24 cellular contexts compared by ENCODE assay signal in the genomic region with DNA sequence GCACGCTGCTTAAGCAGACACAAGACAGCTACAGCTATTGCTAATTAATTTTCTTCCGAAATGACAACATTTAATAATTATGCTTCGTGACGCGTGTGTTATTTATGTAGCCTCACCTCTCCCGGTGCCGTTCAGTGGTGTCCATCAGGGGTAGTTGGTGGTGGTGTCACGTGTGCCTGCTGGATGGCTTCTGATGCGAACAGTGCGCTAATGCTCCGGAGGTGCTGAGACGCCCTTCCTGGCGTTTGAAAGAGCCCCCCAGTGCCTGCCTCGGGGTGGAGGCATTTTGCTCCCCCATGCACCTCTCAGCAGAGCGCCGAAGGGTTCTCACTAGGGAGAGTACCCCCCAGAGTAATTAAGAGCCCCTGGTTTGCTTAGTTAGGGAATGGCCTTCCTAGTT. TPM values are rescaled to one million over a fixed set of nuclear protein-coding genes. Genes with fewer than 3 reads are reported as not detected.
DNase-seq lines count a peak whose midpoint lies in the region; ATAC-seq, FAIRE-seq and TF ChIP-seq lines count a peak whose summit lies in the region.
"Had no signal": no experiment of that assay in that cellular context is flagged by ENCODE, and none has a peak within 500 bp of the region (broad histone marks: within the 10 kb centered on the region; RNA-seq: fewer than 3 reads in every experiment).

No MANE protein-coding gene starts in this region.

- TF ChIP-seq RAD21 in K562 (CRISPR knock-in tag; conservative IDR thresholded peaks at IDR 0.05 in 1 of 2, IDR thresholded peaks at IDR 0.05 in 1 of 2) = no peak

- no peak overlapping the region for H3K4me3 ChIP-seq in K562
- no peak overlapping the region for H3K4me3 ChIP-seq in spleen
- H3K4me3 ChIP-seq: GM23338, SJCRH30 had no signal

- H3K27ac ChIP-seq in K562 (ENCODE audit: extremely low read depth, low read depth, low read length) = no peak overlapping the region
- no peak overlapping the region for H3K27ac ChIP-seq in spleen
- H3K27ac ChIP-seq: SJCRH30 had no signal

- H4K20me1 ChIP-seq in K562 (replicated peaks; ENCODE audit: control insufficient read depth, insufficient read depth, low read length) = peaks cover 13% of the 10 kb centered on the region; the same call in 1 of the 2 replicates

- POLR2A ChIA-PET in K562 (lab: Yijun Ruan, JAX) = interaction anchor here (1.2 kb wide), 2 partner anchors 9 to 11 kb away, joined by 3 to 4 read pairs; no protein-coding TSS in a partner anchor

- TF ChIP-seq POLR2A in K562 (conservative IDR thresholded peaks at IDR 0.05) (no peak), spleen (IDR thresholded peaks at IDR 0.05) (no peak)

- H3K9me1 ChIP-seq in K562 (ENCODE audit: control insufficient read depth, insufficient read depth, low read length) = no peaks in the 10 kb centered on the region

- H3K36me3 ChIP-seq in K562 (ENCODE audit: control insufficient read depth, insufficient read depth, low read length) (no peaks in the 10 kb centered on the region), spleen (no peaks in the 10 kb centered on the region)
- H3K36me3 ChIP-seq: SJCRH30 had no signal

- no peak overlapping the region for H3K27ac Mint-ChIP-seq in activated CD8-positive, alpha-beta memory T cell treated with anti-CD3 and anti-CD28 coated beads, Interleukin-2, amount 10 ng/mL, durations not matched to agents 7 days and 5 days
- H3K27ac Mint-ChIP-seq: CD4-positive, alpha-beta memory T cell; GM23338; IgD-negative memory B cell had no signal

- no peak for FAIRE-seq in K562 (lab: Jason Lieb, UNC)
- FAIRE-seq: G401.6, RCC 7860 had no signal

- intact Hi-C loops in K562 (cut with micrococcal nuclease) = no loop called here
- intact Hi-C loops in left ventricle myocardium superior (cut with micrococcal nuclease) = no loop called here
- intact Hi-C loops in spleen (cut with DNase I; ENCODE audit: low total_unique reads) = no loop called here

- H2AFZ ChIP-seq in K562 (ENCODE audit: low read depth, low read length) = no peak overlapping the region
- H2AFZ ChIP-seq: GM23338 had no signal

- WGBS in K562 (ENCODE audit: insufficient coverage, low coverage, missing lambda C conversion rate) = 8% methylated on average over 16 of the region's 16 CpGs
- 86 to 94% (median 92%) methylated on average over 16 of the region's 16 CpGs for WGBS in spleen, 5 donors

- no peak overlapping the region for H3K4me2 ChIP-seq in K562 (ENCODE audit: insufficient read depth, low read length)

- peaks cover 8 to 84% of the 10 kb centered on the region in 2 experiments; a peak in 4 of 5 replicates for H3K27me3 ChIP-seq in K562 (ENCODE audit: control insufficient read depth in 2 of 2, insufficient read depth in 2 of 2, low read length in 2 of 2)
- peaks cover 0 to 10% (median 0%) of the 10 kb centered on the region in 7 donors for H3K27me3 ChIP-seq in spleen (replicated peaks in 1 of 7)
- H3K27me3 ChIP-seq: SJCRH30 had no signal

- DNase-seq in NCI-H69 (lab: John Stamatoyannopoulos, UW) = peak; percentile 2
- DNase-seq in K562 (ENCODE audit: extremely low read depth in 1 of 4, low spot score in 3 of 4) = no peak
- DNase-seq in left ventricle myocardium superior = peak; percentile 10
- peak; percentile 62 for DNase-seq in spleen
- no peak for DNase-seq in activated CD8-positive, alpha-beta memory T cell treated with anti-CD3 and anti-CD28 coated beads, Interleukin-2, amount 10 ng/mL, durations not matched to agents 7 days and 5 days
- DNase-seq: C1 segment of cervical spinal cord; Caco-2; CD4-positive, alpha-beta memory T cell; H9; NCI-H1048; NCI-H1417 treated with DMSO at 0.1 percent for 48 hours; NCI-H1694 treated with DMSO at 0.1 percent for 48 hours; NCI-H2081; NCI-H2171 treated with DMSO at 0.1 percent for 48 hours; NCI-H524; NCI-H774; SJCRH30 had no signal

- H3K9me3 Mint-ChIP-seq in activated CD8-positive, alpha-beta memory T cell treated with anti-CD3 and anti-CD28 coated beads, Interleukin-2, amount 10 ng/mL, durations not matched to agents 7 days and 5 days (ENCODE audit: low read depth) = no peaks in the 10 kb centered on the region
- H3K9me3 Mint-ChIP-seq: GM23338, H9, IgD-negative memory B cell had no signal

- H3K9me3 ChIP-seq in K562 (replicated peaks; ENCODE audit: control insufficient read depth, insufficient read depth, low read depth, low read length) = no peaks in the 10 kb centered on the region
- no peaks in the 10 kb centered on the region for H3K9me3 ChIP-seq in spleen
- H3K9me3 ChIP-seq: Caco-2, SJCRH30 had no signal

- ATAC-seq in K562 = no peak
- ATAC-seq in left ventricle myocardium superior = no peak
- no peak for ATAC-seq in HG02798 (IDR thresholded peaks at IDR 0.05; ENCODE audit: poor library complexity, unreplicated experiment)
- ATAC-seq in GM18511 (IDR thresholded peaks at IDR 0.05; ENCODE audit: unreplicated experiment) = no peak
- no peak for ATAC-seq in activated CD8-positive, alpha-beta memory T cell treated with anti-CD3 and anti-CD28 coated beads, Interleukin-2, amount 10 ng/mL, durations not matched to agents 7 days and 5 days
- ATAC-seq: GM23338, SK-N-SH treated with all-trans-retinoic acid at 6 μM for 48 hours had no signal

- CTCF ChIA-PET in K562 (lab: Yijun Ruan, JAX; ENCODE audit: low intra/inter-chr PET ratio) = no interaction called here
- CTCF ChIA-PET in activated CD8-positive, alpha-beta memory T cell treated with anti-CD3 and anti-CD28 coated beads, Interleukin-2, amount 10 ng/mL, durations not matched to agents 7 days and 5 days (lab: Charles Lee) = no interaction called here

- no peaks in the 10 kb centered on the region for H3K27me3 Mint-ChIP-seq in activated CD8-positive, alpha-beta memory T cell treated with anti-CD3 and anti-CD28 coated beads, Interleukin-2, amount 10 ng/mL, durations not matched to agents 7 days and 5 days
- H3K27me3 Mint-ChIP-seq: CD4-positive, alpha-beta memory T cell had no signal

- H3K9ac ChIP-seq in K562 (ENCODE audit: insufficient read depth in 1 of 2, low read depth in 2 of 2, low read length in 2 of 2) = no peak overlapping the region

- H3K4me1 Mint-ChIP-seq in activated CD8-positive, alpha-beta memory T cell treated with anti-CD3 and anti-CD28 coated beads, Interleukin-2, amount 10 ng/mL, durations not matched to agents 7 days and 5 days = no peaks in the 10 kb centered on the region
- H3K4me1 Mint-ChIP-seq: CD4-positive, alpha-beta memory T cell; IgD-negative memory B cell had no signal

- no peaks in the 10 kb centered on the region for H3K36me3 Mint-ChIP-seq in activated CD8-positive, alpha-beta memory T cell treated with anti-CD3 and anti-CD28 coated beads, Interleukin-2, amount 10 ng/mL, durations not matched to agents 7 days and 5 days
- H3K36me3 Mint-ChIP-seq: CD4-positive, alpha-beta memory T cell; IgD-negative memory B cell had no signal

- BruUV-seq in K562 (replicated peaks; lab: Mats Ljungman, UMichigan) = no TSS peak

- H3K4me3 Mint-ChIP-seq in activated CD8-positive, alpha-beta memory T cell treated with anti-CD3 and anti-CD28 coated beads, Interleukin-2, amount 10 ng/mL, durations not matched to agents 7 days and 5 days = no peak overlapping the region
- H3K4me3 Mint-ChIP-seq: CD4-positive, alpha-beta memory T cell; GM23338; H9; IgD-negative memory B cell had no signal

- in situ Hi-C loops in K562 (cut with MboI) = no loop called here

- H3K4me1 ChIP-seq in K562 (replicated peaks in 1 of 2; ENCODE audit: control insufficient read depth in 2 of 2, insufficient read depth in 2 of 2, low read length in 2 of 2) (no peaks in the 10 kb centered on the region), spleen (peaks cover 0 to 7% (median 0%) of the 10 kb centered on the region in 6 donors)
- H3K4me1 ChIP-seq: Caco-2 had no signal

- no peak for TF ChIP-seq EP300 in K562 (IDR thresholded peaks at IDR 0.05; ENCODE audit: low read length)

- no peaks in the 10 kb centered on the region for H3K79me2 ChIP-seq in K562 (ENCODE audit: control insufficient read depth, insufficient read depth, low read length)

- TF ChIP-seq CTCF in K562 (IDR thresholded peaks at IDR 0.05 in 2 of 3, conservative IDR thresholded peaks at IDR 0.05 in 1 of 3; ENCODE audit: insufficient read depth in 2 of 3, low read depth in 1 of 3, low read length in 3 of 3) = no peak
- TF ChIP-seq CTCF in spleen (IDR thresholded peaks at IDR 0.05 in 8 of 11, conservative IDR thresholded peaks at IDR 0.05 in 3 of 11) = no peak

TF ChIP-seq in K562, 482 proteins besides CTCF, POLR2A, EP300 and RAD21 (continues in another document):
- TF ChIP-seq, protein P1, sequence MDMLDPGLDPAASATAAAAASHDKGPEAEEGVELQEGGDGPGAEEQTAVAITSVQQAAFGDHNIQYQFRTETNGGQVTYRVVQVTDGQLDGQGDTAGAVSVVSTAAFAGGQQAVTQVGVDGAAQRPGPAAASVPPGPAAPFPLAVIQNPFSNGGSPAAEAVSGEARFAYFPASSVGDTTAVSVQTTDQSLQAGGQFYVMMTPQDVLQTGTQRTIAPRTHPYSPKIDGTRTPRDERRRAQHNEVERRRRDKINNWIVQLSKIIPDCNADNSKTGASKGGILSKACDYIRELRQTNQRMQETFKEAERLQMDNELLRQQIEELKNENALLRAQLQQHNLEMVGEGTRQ (CRISPR knock-in tag; IDR thresholded peaks at IDR 0.05) = peak; percentile 10; the same call in 1 of the 2 replicates

RNA-seq across cellular contexts. Expression of a gene that starts 39.6 kb away (rescaled TPM):
- total RNA-seq in K562 (2011; cell fraction: chromatin; rRNA removed; ENCODE audit: low replicate concordance) = not detected in 2 replicates
- not detected in 2 replicates for total RNA-seq in K562 (2011; cell fraction: nucleolus; rRNA removed)
- not detected in 2 replicates for total RNA-seq in K562 (2011; cell fraction: nucleoplasm; rRNA removed)
- total RNA-seq in K562 (2014; rRNA removed) = not detected in 2 replicates
- total RNA-seq in K562 (2014; rRNA removed; fragmentation: Illumina TruSeq; extraction: Trizol) = not detected in 2 replicates
- total RNA-seq in K562 (2015; rRNA removed; fragmentation: Illumina TruSeq; extraction: Trizol) = not detected in 2 replicates
- total RNA-seq in K562 (2021) = 0.24 TPM in 1 of 2 replicates, not detected in the other
- not detected in 2 replicates for polyA plus RNA-seq in K562 (2011; rRNA removed)
- polyA plus RNA-seq in K562 (2011; cell fraction: cytosol; rRNA removed) = not detected in 2 replicates
- not detected in 2 replicates for polyA plus RNA-seq in K562 (2011; cell fraction: nucleus; rRNA removed)
- 0.06 TPM in 1 of 2 replicates, not detected in the other for polyA plus RNA-seq in K562 (2012)
- not detected in 2 replicates for polyA plus RNA-seq in K562 (2014; fragmentation: Illumina TruSeq; extraction: Trizol)
- not detected for polyA plus RNA-seq in K562 (2014; fragmentation: Nextera tagmentation; extraction: Ambion mirVana)
- polyA plus RNA-seq in K562 (2014; rRNA removed) = not detected in 2 replicates
- not detected in 2 replicates for polyA minus RNA-seq in K562 (2011; rRNA and poly(A)+ RNA removed)
- polyA minus RNA-seq in K562 (2011; cell fraction: cytosol; rRNA and poly(A)+ RNA removed) = not detected in 2 replicates
- polyA minus RNA-seq in K562 (2011; cell fraction: nucleus; rRNA and poly(A)+ RNA removed) = not detected in 2 replicates
- total RNA-seq in left ventricle myocardium superior = 2.1 TPM
- 10 to 100 TPM in 1 of 7 donors, 1 to 10 TPM in 5, under 1 TPM in 1; 0.51 to 10.6 (median 1.7) TPM for total RNA-seq in spleen
- under 1 TPM; 0.22 to 0.32 (median 0.23) TPM for polyA plus RNA-seq in spleen
- total RNA-seq in activated CD8-positive, alpha-beta memory T cell treated with anti-CD3 and anti-CD28 coated beads, Interleukin-2, amount 10 ng/mL, durations not matched to agents 7 days and 5 days = 1 to 10 TPM in 1 of 2 experiments, under 1 TPM in 1; 0.28 to 1.3 TPM
- total RNA-seq: CD4-positive, alpha-beta memory T cell had no signal
- polyA plus RNA-seq: CD4-positive, alpha-beta memory T cell; IgD-negative memory B cell had no signal

Comparison
In these comparisons a context has a peak if more than half of its experiments do, and no peak if none do; other contexts are left out.
1. DNase-seq: peak in NCI-H69 (single experiment), left ventricle myocardium superior (single experiment) and spleen (single experiment); none in K562 (0 of 4) and activated CD8-positive, alpha-beta memory T cell treated with anti-CD3 and anti-CD28 coated beads, Interleukin-2, amount 10 ng/mL, durations not matched to agents 7 days and 5 days (single experiment).